Comparison of ENCODE assay signal across 1 cellular context in genomic region chr1:28577738-28578536, GRCh38.
TF ChIP-seq lines count a peak whose summit lies in the region.

No MANE protein-coding gene starts in this region.

TF ChIP-seq in HEK293, 187 proteins besides CTCF, POLR2A, EP300 and RAD21 (continued from another document):
- TF ChIP-seq GLI2 (tag by site-specific recombination; IDR thresholded peaks at IDR 0.05; ENCODE audit: borderline replicate concordance, low read depth) (no peak), KLF1 (tag by site-specific recombination; IDR thresholded peaks at IDR 0.05) (no peak), ZSCAN5A (tag by site-specific recombination; IDR thresholded peaks at IDR 0.05) (no peak)
